In genomic region chr16:88438084-88438870, GRCh38 we compare ENCODE assay signal across 7 cellular contexts. TPM values are rescaled to one million over a fixed set of nuclear protein-coding genes. Genes with fewer than 3 reads are reported as not detected.
"Had no signal": no experiment of that assay in that cellular context is flagged by ENCODE, and none has a peak within 500 bp of the region (broad histone marks: within the 10 kb centered on the region; RNA-seq: fewer than 3 reads in every experiment).

No MANE protein-coding gene starts in this region.

- H3K4me3 Mint-ChIP-seq: HFFc6, IgD-negative memory B cell had no signal

- DNase-seq: GM23248, HFFc6, KBM-7 had no signal

- H3K9ac ChIP-seq: GM23248 had no signal

- H3K27ac Mint-ChIP-seq: HFFc6, IgD-negative memory B cell had no signal

- H3K27me3 Mint-ChIP-seq: IgD-negative memory B cell had no signal

- H3K36me3 Mint-ChIP-seq: IgD-negative memory B cell had no signal

- H3K9me3 ChIP-seq: HAP-1 had no signal

- H3K36me3 ChIP-seq: HAP-1 had no signal

- H3K9me3 Mint-ChIP-seq: HFFc6 had no signal

- H3K27ac ChIP-seq: GM23248, HL-60 had no signal

- H3K4me3 ChIP-seq: GM23248, HAP-1 had no signal

- H2AFZ ChIP-seq: GM23248 had no signal

- H3K4me1 ChIP-seq: HAP-1 had no signal

RNA-seq across cellular contexts. Expression of gene ZNF469, which starts 55.5 kb away (rescaled TPM):
- total RNA-seq: HepG2 had no signal
- polyA plus RNA-seq: HepG2 had no signal
